In genomic region chr7:20358106-20358505, GRCh38 we compare ENCODE assay signal across 30 cellular contexts. TPM values are rescaled to one million over a fixed set of nuclear protein-coding genes. Genes with fewer than 3 reads are reported as not detected.
DNase-seq lines count a peak whose midpoint lies in the region; ATAC-seq and TF ChIP-seq lines count a peak whose summit lies in the region.
"Had no signal": no experiment of that assay in that cellular context is flagged by ENCODE, and none has a peak within 500 bp of the region (broad histone marks: within the 10 kb centered on the region; RNA-seq: fewer than 3 reads in every experiment).

No MANE protein-coding gene starts in this region.

- H4K8ac ChIP-seq in trophoblast cell (ENCODE audit: low read depth, low read length), result no peak overlapping the region

- no peak overlapping the region for H3K14ac ChIP-seq in trophoblast cell (ENCODE audit: low read length)

- H3K4me1 ChIP-seq in trophoblast cell (ENCODE audit: control insufficient read depth in 1 of 2, insufficient read depth in 2 of 2, low read length in 2 of 2), result no peaks in the 10 kb centered on the region

- H3K4me3 ChIP-seq in trophoblast cell (ENCODE audit: low read depth, low read length), result no peak overlapping the region
- H3K4me3 ChIP-seq: A549; BLaER1; BLaER1 treated with 17β-estradiol and CSF1 and Interleukin-3, amounts not matched to agents 10 nM and 100 nM had no signal

- H4K12ac ChIP-seq in trophoblast cell (ENCODE audit: low read depth, low read length), result no peak overlapping the region

- CTCF ChIA-PET in Calu3 (lab: Charles Lee), result no interaction called here

- no peak overlapping the region for H3K23ac ChIP-seq in trophoblast cell (ENCODE audit: low read length)

- intact Hi-C loops in Calu3 (cut with micrococcal nuclease; ENCODE audit: unreplicated experiment) (no loop called here), left cardiac atrium (cut with DNase I) (no loop called here)

- ATAC-seq in left cardiac atrium, result no peak
- ATAC-seq: A549; CD8-positive, alpha-beta T cell had no signal

- no peaks in the 10 kb centered on the region for H3K79me1 ChIP-seq in trophoblast cell (ENCODE audit: low read length)

- no peak overlapping the region for H4K91ac ChIP-seq in trophoblast cell (ENCODE audit: low read depth, low read length)

- H3K18ac ChIP-seq in trophoblast cell (ENCODE audit: low read length), result no peak overlapping the region

- no peaks in the 10 kb centered on the region for H3K79me2 ChIP-seq in trophoblast cell (ENCODE audit: control insufficient read depth, insufficient read depth, low read length, poor library complexity)

- H3K27ac ChIP-seq in trophoblast cell (ENCODE audit: low read depth, low read length), result no peak overlapping the region
- H3K27ac ChIP-seq: 22Rv1; A549; BLaER1; BLaER1 treated with 17β-estradiol and CSF1 and Interleukin-3, amounts not matched to agents 10 nM and 100 nM; C4-2B had no signal

- H2BK5ac ChIP-seq in trophoblast cell (ENCODE audit: low read depth, low read length, poor library complexity), result no peak overlapping the region

- peaks cover 66% of the 10 kb centered on the region for H3K36me3 Mint-ChIP-seq in Calu3 (ENCODE audit: insufficient read depth, unreplicated experiment)
- H3K36me3 Mint-ChIP-seq in T-helper 2 cell treated with Interferon-gamma antibody and Interleukin-4, amounts not matched to agents 5 μg/mL and 100 μg/mL, for 36 hours (ENCODE audit: low read depth), result no peaks in the 10 kb centered on the region
- H3K36me3 Mint-ChIP-seq: CD14-positive monocyte; CD4-positive, alpha-beta memory T cell; CD4-positive, CD25-positive, alpha-beta regulatory T cell; CD8-positive, alpha-beta memory T cell; CD8-positive, alpha-beta T cell had no signal

- H2BK12ac ChIP-seq in trophoblast cell (ENCODE audit: low read length), result no peak overlapping the region

- H2AK5ac ChIP-seq in trophoblast cell (ENCODE audit: low read length), result no peak overlapping the region

- H3K27me3 ChIP-seq in trophoblast cell (ENCODE audit: insufficient read depth, low read length), result no peaks in the 10 kb centered on the region
- H3K27me3 ChIP-seq: BE2C; BLaER1; BLaER1 treated with 17β-estradiol and CSF1 and Interleukin-3, amounts not matched to agents 10 nM and 100 nM had no signal

- WGBS in trophoblast cell (ENCODE audit: extremely low coverage, insufficient coverage, insufficient read length), result no CpG with 5 or more reads among the region's 3 CpGs

- no peak overlapping the region for H3K4ac ChIP-seq in trophoblast cell (ENCODE audit: low read depth, low read length)

- no peak overlapping the region for H3K9ac ChIP-seq in trophoblast cell (ENCODE audit: low read length)
- H3K9ac ChIP-seq: BLaER1; BLaER1 treated with 17β-estradiol and CSF1 and Interleukin-3, amounts not matched to agents 10 nM and 100 nM had no signal

- H3K4me3 Mint-ChIP-seq in Calu3 (ENCODE audit: low read depth, unreplicated experiment), result no peak overlapping the region
- no peak overlapping the region for H3K4me3 Mint-ChIP-seq in T-helper 2 cell treated with Interferon-gamma antibody and Interleukin-4, amounts not matched to agents 5 μg/mL and 100 μg/mL, for 36 hours
- H3K4me3 Mint-ChIP-seq: B cell; CD14-positive monocyte; CD4-positive, alpha-beta memory T cell; CD4-positive, alpha-beta T cell; CD4-positive, CD25-positive, alpha-beta regulatory T cell; CD8-positive, alpha-beta memory T cell; CD8-positive, alpha-beta T cell had no signal

- no peaks in the 10 kb centered on the region for H3K27me3 Mint-ChIP-seq in Calu3 (ENCODE audit: unreplicated experiment)
- H3K27me3 Mint-ChIP-seq in T-helper 2 cell treated with Interferon-gamma antibody and Interleukin-4, amounts not matched to agents 5 μg/mL and 100 μg/mL, for 36 hours (ENCODE audit: low read depth), result peaks cover 2% of the 10 kb centered on the region
- H3K27me3 Mint-ChIP-seq: CD4-positive, alpha-beta memory T cell; CD4-positive, alpha-beta T cell; CD4-positive, CD25-positive, alpha-beta regulatory T cell had no signal

- H3K4me2 ChIP-seq in trophoblast cell (ENCODE audit: low read length), result no peak overlapping the region
- H3K4me2 ChIP-seq: A549; BLaER1; BLaER1 treated with 17β-estradiol and CSF1 and Interleukin-3, amounts not matched to agents 10 nM and 100 nM had no signal

- no peak for TF ChIP-seq CTCF in Calu3 (IDR thresholded peaks at IDR 0.05; ENCODE audit: unreplicated experiment)

- H2AFZ ChIP-seq in trophoblast cell (ENCODE audit: insufficient read depth, low read length, poor library complexity), result no peak overlapping the region

- DNase-seq in Calu3 (no peak), trophoblast cell (peak; percentile 93 to 96), left cardiac atrium (no peak)
- no peak for DNase-seq in T-helper 2 cell treated with Interferon-gamma antibody and Interleukin-4, amounts not matched to agents 5 μg/mL and 100 μg/mL, for 36 hours (ENCODE audit: low spot score)
- DNase-seq: 8988T; ACHN; AML-193; BE2C; C1 segment of cervical spinal cord; Caco-2; CD4-positive, alpha-beta memory T cell; CD4-positive, alpha-beta T cell; CD4-positive, CD25-positive, alpha-beta regulatory T cell; CD8-positive, alpha-beta memory T cell; CD8-positive, alpha-beta T cell; COR-L47; DMS 273 treated with DMSO at 0.1 percent for 48 hours; DMS153; DMS53; DMS79; DMS79 treated with DMSO at 0.1 percent for 48 hours; DND-41; EL had no signal

- BruUV-seq in Calu3 (replicated peaks; lab: Mats Ljungman, UMichigan), result no TSS peak

- H3K9me3 ChIP-seq in trophoblast cell (ENCODE audit: insufficient read depth, low read depth, low read length), result no peaks in the 10 kb centered on the region
- H3K9me3 ChIP-seq: A549; BE2C; BLaER1; BLaER1 treated with 17β-estradiol and CSF1 and Interleukin-3, amounts not matched to agents 10 nM and 100 nM; Caco-2 had no signal

- peaks cover 74% of the 10 kb centered on the region for H3K4me1 Mint-ChIP-seq in Calu3 (ENCODE audit: low read depth, unreplicated experiment)
- no peaks in the 10 kb centered on the region for H3K4me1 Mint-ChIP-seq in T-helper 2 cell treated with Interferon-gamma antibody and Interleukin-4, amounts not matched to agents 5 μg/mL and 100 μg/mL, for 36 hours (ENCODE audit: low read depth)
- H3K4me1 Mint-ChIP-seq: B cell; CD4-positive, alpha-beta memory T cell; CD4-positive, CD25-positive, alpha-beta regulatory T cell; CD8-positive, alpha-beta memory T cell had no signal

- H3K36me3 ChIP-seq in trophoblast cell (ENCODE audit: control insufficient read depth in 1 of 2, insufficient read depth in 2 of 2, low read length in 2 of 2), result no peaks in the 10 kb centered on the region
- H3K36me3 ChIP-seq: BE2C; BLaER1; BLaER1 treated with 17β-estradiol and CSF1 and Interleukin-3, amounts not matched to agents 10 nM and 100 nM had no signal

- no peaks in the 10 kb centered on the region for H3K9me3 Mint-ChIP-seq in Calu3 (ENCODE audit: low read depth, unreplicated experiment)
- no peaks in the 10 kb centered on the region for H3K9me3 Mint-ChIP-seq in T-helper 2 cell treated with Interferon-gamma antibody and Interleukin-4, amounts not matched to agents 5 μg/mL and 100 μg/mL, for 36 hours
- H3K9me3 Mint-ChIP-seq: CD4-positive, alpha-beta T cell; CD8-positive, alpha-beta memory T cell; CD8-positive, alpha-beta T cell had no signal

- no peak overlapping the region for H2BK120ac ChIP-seq in trophoblast cell (ENCODE audit: insufficient read depth, low read length, poor library complexity)

- peak overlapping the region; percentile 25 for H3K27ac Mint-ChIP-seq in Calu3 (ENCODE audit: unreplicated experiment)
- no peak overlapping the region for H3K27ac Mint-ChIP-seq in T-helper 2 cell treated with Interferon-gamma antibody and Interleukin-4, amounts not matched to agents 5 μg/mL and 100 μg/mL, for 36 hours
- H3K27ac Mint-ChIP-seq: B cell; CD4-positive, alpha-beta memory T cell; CD4-positive, alpha-beta T cell; CD4-positive, CD25-positive, alpha-beta regulatory T cell; CD8-positive, alpha-beta memory T cell; CD8-positive, alpha-beta T cell had no signal

RNA-seq across cellular contexts. Expression of gene ITGB8, which starts 27.4 kb away (rescaled TPM):
- 157 and 183 TPM in 2 replicates for total RNA-seq in Calu3 (2022)
- polyA plus RNA-seq in trophoblast cell (2013), result 0.53 and 0.61 TPM in 2 replicates
- 1 to 10 TPM; 4.8 to 5.2 TPM for total RNA-seq in left cardiac atrium
- total RNA-seq: CD4-positive, alpha-beta T cell; CD8-positive, alpha-beta T cell had no signal
- polyA plus RNA-seq: CD4-positive, alpha-beta memory T cell; CD8-positive, alpha-beta memory T cell had no signal

Comparison
In these comparisons a context has a peak if more than half of its experiments do, and no peak if none do; other contexts are left out.
1. DNase-seq: peak in trophoblast cell (2 of 2); none in Calu3 (single experiment), T-helper 2 cell treated with Interferon-gamma antibody and Interleukin-4, amounts not matched to agents 5 μg/mL and 100 μg/mL, for 36 hours (single experiment) and left cardiac atrium (single experiment).
2. RNA of gene ITGB8, which starts 27.4 kb away (total RNA-seq): 157 to 183 TPM in Calu3; 4.8 to 5.2 TPM in left cardiac atrium; every median in the first group is over 10 times any median in the second.